9 cellular contexts compared by ENCODE assay signal in genomic region chr4:40731792-40732245, GRCh38. TPM values are rescaled to one million over a fixed set of nuclear protein-coding genes. Genes with fewer than 3 reads are reported as not detected.
DNase-seq lines count a peak whose midpoint lies in the region; ATAC-seq and TF ChIP-seq lines count a peak whose summit lies in the region.
"Had no signal": no experiment of that assay in that cellular context is flagged by ENCODE, and none has a peak within 500 bp of the region (broad histone marks: within the 10 kb centered on the region; RNA-seq: fewer than 3 reads in every experiment).

No MANE protein-coding gene starts in this region.

- H3K27me3 Mint-ChIP-seq in CD14-positive monocyte (ENCODE audit: low read depth in 3 of 3): peaks cover 0 to 4% (median 0%) of the 10 kb centered on the region in 3 donors
- H3K27me3 Mint-ChIP-seq in stimulated activated memory B cell treated with anti-CD40 and anti-IgM and Interleukin-4, amounts not matched to agents 10 μg/mL and 1 μg/mL and 100 μg/mL, for 72 hours: no peaks in the 10 kb centered on the region

- peak overlapping the region; percentile 97 to 100 (median 99) for H3K27ac Mint-ChIP-seq in CD14-positive monocyte
- H3K27ac Mint-ChIP-seq in stimulated activated memory B cell treated with anti-CD40 and anti-IgM and Interleukin-4, amounts not matched to agents 10 μg/mL and 1 μg/mL and 100 μg/mL, for 72 hours: peak overlapping the region; percentile 20

- DNase-seq in CD14-positive monocyte (ENCODE audit: low spot score) (peak; percentile 84), HAP-1 (ENCODE audit: low spot score in 2 of 2) (peak; percentile 60), NCI-H524 (lab: John Stamatoyannopoulos, UW) (peak; percentile 96 to 98), epithelial cell of proximal tubule (ENCODE audit: low read depth) (peak; percentile 41), HCEC 1CT (no peak)
- DNase-seq in stimulated activated naive CD4-positive, alpha-beta T cell treated with Interleukin-2 at 50 U/mL for 16 hours (lab: John Stamatoyannopoulos, UW): no peak
- no peak for DNase-seq in activated T-cell treated with anti-CD3 and anti-CD28 coated beads, Interleukin-2, amount 50 U/mL, for 48 hours

- H3K4me3 ChIP-seq in HAP-1: no peak overlapping the region
- H3K4me3 ChIP-seq in epithelial cell of proximal tubule (ENCODE audit: low read depth, low read length): no peak overlapping the region

- H3K27me3 ChIP-seq in HAP-1 (ENCODE audit: low read depth): peaks cover 6% of the 10 kb centered on the region; the same call in 1 of the 2 replicates

- ATAC-seq in stimulated activated memory B cell treated with anti-CD40 and anti-IgM and Interleukin-4, amounts not matched to agents 10 μg/mL and 1 μg/mL and 100 μg/mL, for 72 hours: peak; percentile 27
- ATAC-seq: Panc1 had no signal

- intact Hi-C loops in CD14-positive monocyte (cut with micrococcal nuclease): loop anchor here in 1 of 2 donors (1.0 to 10.0 kb wide), 2 partner anchors 59 to 113 kb away; no protein-coding TSS in a partner anchor

- no peaks in the 10 kb centered on the region for H3K36me3 ChIP-seq in HAP-1 (replicated peaks)

- peaks cover 8% of the 10 kb centered on the region for H3K4me1 ChIP-seq in HAP-1

- peak overlapping the region; percentile 66 to 84 for H3K4me3 Mint-ChIP-seq in CD14-positive monocyte
- H3K4me3 Mint-ChIP-seq in stimulated activated memory B cell treated with anti-CD40 and anti-IgM and Interleukin-4, amounts not matched to agents 10 μg/mL and 1 μg/mL and 100 μg/mL, for 72 hours: no peak overlapping the region

- in situ Hi-C loops in HAP-1 (cut with MboI; ENCODE audit: low sequenced_read_pairs): loop anchor here (10.0 to 25.0 kb wide), 2 partner anchors 163 to 480 kb away; partner anchors contain the start of gene APBB2

- H3K4me1 Mint-ChIP-seq in CD14-positive monocyte: peaks cover 59% of the 10 kb centered on the region
- peaks cover 29% of the 10 kb centered on the region for H3K4me1 Mint-ChIP-seq in stimulated activated memory B cell treated with anti-CD40 and anti-IgM and Interleukin-4, amounts not matched to agents 10 μg/mL and 1 μg/mL and 100 μg/mL, for 72 hours

- no peaks in the 10 kb centered on the region for H3K9me3 Mint-ChIP-seq in CD14-positive monocyte
- no peaks in the 10 kb centered on the region for H3K9me3 Mint-ChIP-seq in stimulated activated memory B cell treated with anti-CD40 and anti-IgM and Interleukin-4, amounts not matched to agents 10 μg/mL and 1 μg/mL and 100 μg/mL, for 72 hours

- H3K9me3 ChIP-seq in HAP-1: no peaks in the 10 kb centered on the region

- no peak for TF ChIP-seq CTCF in CD14-positive monocyte (IDR thresholded peaks at IDR 0.05)
- TF ChIP-seq CTCF in epithelial cell of proximal tubule (conservative IDR thresholded peaks at IDR 0.05; ENCODE audit: low read depth, low read length): no peak

- no peaks in the 10 kb centered on the region for H3K36me3 Mint-ChIP-seq in CD14-positive monocyte
- H3K36me3 Mint-ChIP-seq in stimulated activated memory B cell treated with anti-CD40 and anti-IgM and Interleukin-4, amounts not matched to agents 10 μg/mL and 1 μg/mL and 100 μg/mL, for 72 hours: no peaks in the 10 kb centered on the region

RNA-seq across cellular contexts. Expression of gene NSUN7, which starts 17.9 kb away (rescaled TPM):
- under 1 TPM; 0.57 to 0.62 TPM for polyA plus RNA-seq in CD14-positive monocyte
- 3.3 and 4.6 TPM in 2 replicates for total RNA-seq in epithelial cell of proximal tubule

Comparison
In these comparisons a context has a peak if more than half of its experiments do, and no peak if none do; other contexts are left out.
1. DNase-seq: peak in CD14-positive monocyte (single experiment), HAP-1 (2 of 2), NCI-H524 (2 of 2) and epithelial cell of proximal tubule (single experiment); none in HCEC 1CT (single experiment), stimulated activated naive CD4-positive, alpha-beta T cell treated with Interleukin-2 at 50 U/mL for 16 hours (single experiment) and activated T-cell treated with anti-CD3 and anti-CD28 coated beads, Interleukin-2, amount 50 U/mL, for 48 hours (0 of 2).